In the genomic region with DNA sequence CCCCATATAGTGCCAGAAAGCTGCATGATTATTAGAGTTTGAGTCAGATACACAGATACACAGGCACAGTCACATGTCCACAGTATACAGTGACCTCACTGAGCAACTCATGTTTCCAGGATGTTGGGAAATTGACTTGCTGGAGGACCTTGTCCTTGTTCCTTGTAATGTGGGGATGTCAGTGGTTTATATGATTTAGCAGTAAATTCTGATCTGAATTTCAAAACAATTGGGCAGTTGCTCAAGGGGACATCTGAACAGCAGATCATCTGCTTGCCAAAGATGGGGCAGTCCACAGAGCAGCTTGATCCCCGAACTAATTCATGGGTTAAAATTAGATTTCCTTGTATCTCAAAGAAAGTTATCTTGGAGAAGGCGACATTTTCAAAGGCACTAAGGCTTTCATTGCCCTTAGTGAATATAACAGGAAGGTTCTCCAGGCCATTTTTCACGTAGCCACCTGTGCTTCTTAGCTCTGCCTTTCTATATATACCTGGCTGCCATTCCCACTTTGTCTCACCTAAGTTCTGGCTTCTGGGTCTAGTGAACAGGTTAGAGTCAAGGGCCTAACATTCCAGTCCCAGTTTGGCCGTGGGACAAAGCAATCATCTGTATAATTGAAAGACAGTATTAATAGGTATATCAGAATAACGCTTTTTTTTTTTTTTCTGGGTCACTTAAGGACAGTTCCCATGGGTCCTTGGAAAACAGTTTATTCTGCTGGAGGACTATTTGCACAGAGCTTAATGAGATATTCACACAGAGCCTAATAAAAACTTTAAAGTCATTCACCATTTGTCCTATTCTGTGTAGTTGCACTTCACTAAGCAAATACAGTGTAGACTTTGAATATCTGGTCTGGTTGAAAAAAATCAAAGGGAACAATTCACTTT, we compare ENCODE assay signal across 8 cellular contexts.
DNase-seq lines count a peak whose midpoint lies in the region; ATAC-seq and TF ChIP-seq lines count a peak whose summit lies in the region.

No MANE protein-coding gene starts in this region.

- H3K9me3 ChIP-seq in Karpas-422 (ENCODE audit: low read length) (no peaks in the 10 kb centered on the region), right lobe of liver (no peaks in the 10 kb centered on the region)

- TF ChIP-seq POLR2A in right lobe of liver (IDR thresholded peaks at IDR 0.05): peak; percentile 71

- H3K4me3 Mint-ChIP-seq in brain: no peak overlapping the region
- no peak overlapping the region for H3K4me3 Mint-ChIP-seq in natural killer cell treated with Interleukin-12 subunit alpha and Interleukin-12 subunit beta and Interleukin-15 and Interleukin-18, amount 100 ng/mL, for 72 hours

- H3K79me2 ChIP-seq in ACC112 (ENCODE audit: control insufficient read depth, insufficient read depth, low read length, unreplicated experiment): no peaks in the 10 kb centered on the region
- no peaks in the 10 kb centered on the region for H3K79me2 ChIP-seq in Karpas-422 (ENCODE audit: low read length)

- H3K4me3 ChIP-seq in ACC112 (ENCODE audit: low read depth, low read length) (no peak overlapping the region), Karpas-422 (ENCODE audit: low read length) (no peak overlapping the region), right lobe of liver (no peak overlapping the region)

- ATAC-seq in right lobe of liver (peak; percentile 87 to 93 (median 90)), HG02571 (IDR thresholded peaks at IDR 0.05; ENCODE audit: unreplicated experiment) (no peak), GM21825 (IDR thresholded peaks at IDR 0.05; ENCODE audit: unreplicated experiment) (no peak)
- ATAC-seq in natural killer cell treated with Interleukin-12 subunit alpha and Interleukin-12 subunit beta and Interleukin-15 and Interleukin-18, amount 100 ng/mL, for 72 hours: no peak

- no peak overlapping the region for H3K4me2 ChIP-seq in Karpas-422 (ENCODE audit: low read depth, low read length, poor library complexity, severe bottlenecking)

- 34% methylated on average over 5 of the region's 5 CpGs for WGBS in right lobe of liver (ENCODE audit: insufficient coverage, low coverage, low lambda C conversion rate, missing lambda C conversion rate)

- H3K9ac ChIP-seq in Karpas-422 (ENCODE audit: low read length): no peak overlapping the region

- peak overlapping the region in 4 of 5 experiments; percentile 62 to 96 (median 79) for H3K27ac Mint-ChIP-seq in brain
- H3K27ac Mint-ChIP-seq in natural killer cell treated with Interleukin-12 subunit alpha and Interleukin-12 subunit beta and Interleukin-15 and Interleukin-18, amount 100 ng/mL, for 72 hours: no peak overlapping the region

- H4K20me1 ChIP-seq in Karpas-422 (ENCODE audit: insufficient read depth, low read depth, low read length): no peaks in the 10 kb centered on the region

- H3K4me1 ChIP-seq in ACC112 (ENCODE audit: control insufficient read depth, insufficient read depth, low read length, unreplicated experiment) (peaks cover 21% of the 10 kb centered on the region), Karpas-422 (ENCODE audit: low read length) (no peaks in the 10 kb centered on the region), right lobe of liver (peaks cover 0 to 27% (median 14%) of the 10 kb centered on the region in 4 donors)

- H2AFZ ChIP-seq in ACC112 (ENCODE audit: low read length, unreplicated experiment): no peak overlapping the region
- no peak overlapping the region for H2AFZ ChIP-seq in Karpas-422 (ENCODE audit: low read length)

- H3K27me3 ChIP-seq in ACC112 (ENCODE audit: insufficient read depth, low read length) (no peaks in the 10 kb centered on the region), Karpas-422 (ENCODE audit: low read length) (no peaks in the 10 kb centered on the region), right lobe of liver (no peaks in the 10 kb centered on the region)

- intact Hi-C loops in right lobe of liver (cut with DNase I): no loop called here

- DNase-seq in Karpas-422 (no peak), right lobe of liver (peak in 1 of 3 donors; percentile 56), anterior cingulate cortex (lab: John Stamatoyannopoulos, UW) (no peak)
- no peak for DNase-seq in natural killer cell treated with Interleukin-12 subunit alpha and Interleukin-12 subunit beta and Interleukin-15 and Interleukin-18, amount 100 ng/mL, for 72 hours (ENCODE audit: low spot score)

- H3K36me3 ChIP-seq in ACC112 (ENCODE audit: insufficient read depth, low read length) (no peaks in the 10 kb centered on the region), Karpas-422 (ENCODE audit: insufficient read depth, low read length) (no peaks in the 10 kb centered on the region), right lobe of liver (no peaks in the 10 kb centered on the region)

- H3K36me3 Mint-ChIP-seq in brain: peaks cover 1% of the 10 kb centered on the region
- H3K36me3 Mint-ChIP-seq in natural killer cell treated with Interleukin-12 subunit alpha and Interleukin-12 subunit beta and Interleukin-15 and Interleukin-18, amount 100 ng/mL, for 72 hours: no peaks in the 10 kb centered on the region

- H3K27ac ChIP-seq in ACC112 (ENCODE audit: low read depth, low read length) (peak overlapping the region; percentile 92), Karpas-422 (ENCODE audit: low read length) (peak overlapping the region; percentile 19; the same call in 1 of the 2 replicates), right lobe of liver (peak overlapping the region; percentile 81 to 91 (median 89))

- TF ChIP-seq CTCF in brain (conservative IDR thresholded peaks at IDR 0.05) (no peak), right lobe of liver (IDR thresholded peaks at IDR 0.05) (no peak)

- no peaks in the 10 kb centered on the region for H3K9me2 ChIP-seq in Karpas-422 (replicated peaks; ENCODE audit: insufficient read depth, low read length)

- no peaks in the 10 kb centered on the region for H3K9me3 Mint-ChIP-seq in brain
- no peaks in the 10 kb centered on the region for H3K9me3 Mint-ChIP-seq in natural killer cell treated with Interleukin-12 subunit alpha and Interleukin-12 subunit beta and Interleukin-15 and Interleukin-18, amount 100 ng/mL, for 72 hours

- H3K27me3 Mint-ChIP-seq in brain: no peaks in the 10 kb centered on the region
- H3K27me3 Mint-ChIP-seq in natural killer cell treated with Interleukin-12 subunit alpha and Interleukin-12 subunit beta and Interleukin-15 and Interleukin-18, amount 100 ng/mL, for 72 hours: no peaks in the 10 kb centered on the region

- H3K4me1 Mint-ChIP-seq in brain: peaks cover 20% of the 10 kb centered on the region
- H3K4me1 Mint-ChIP-seq in natural killer cell treated with Interleukin-12 subunit alpha and Interleukin-12 subunit beta and Interleukin-15 and Interleukin-18, amount 100 ng/mL, for 72 hours (ENCODE audit: low read depth in 2 of 2): no peaks in the 10 kb centered on the region

Comparison
In these comparisons a context has a peak if more than half of its experiments do, and no peak if none do; other contexts are left out.
1. H3K27ac ChIP-seq: peak in every context shown above with its lines; median percentile 92 in ACC112; 89 in right lobe of liver; 19 in Karpas-422.
2. H3K27ac Mint-ChIP-seq: peak in brain (4 of 5); none in natural killer cell treated with Interleukin-12 subunit alpha and Interleukin-12 subunit beta and Interleukin-15 and Interleukin-18, amount 100 ng/mL, for 72 hours (0 of 2).
3. ATAC-seq: peak in right lobe of liver (4 of 4); none in natural killer cell treated with Interleukin-12 subunit alpha and Interleukin-12 subunit beta and Interleukin-15 and Interleukin-18, amount 100 ng/mL, for 72 hours (0 of 2), HG02571 (single experiment) and GM21825 (single experiment).